ENCODE assay signal across 1 cellular context in genomic region chr6:33417127-33417902, GRCh38.
A peak's percentile ranks its signal among the peaks of the same experiment; 100 is the strongest.
TF ChIP-seq lines count a peak whose summit lies in the region.

No MANE protein-coding gene starts in this region.

TF ChIP-seq in K562, 482 proteins besides CTCF, POLR2A, EP300 and RAD21 (continues in another document):
- TF ChIP-seq, protein P1, sequence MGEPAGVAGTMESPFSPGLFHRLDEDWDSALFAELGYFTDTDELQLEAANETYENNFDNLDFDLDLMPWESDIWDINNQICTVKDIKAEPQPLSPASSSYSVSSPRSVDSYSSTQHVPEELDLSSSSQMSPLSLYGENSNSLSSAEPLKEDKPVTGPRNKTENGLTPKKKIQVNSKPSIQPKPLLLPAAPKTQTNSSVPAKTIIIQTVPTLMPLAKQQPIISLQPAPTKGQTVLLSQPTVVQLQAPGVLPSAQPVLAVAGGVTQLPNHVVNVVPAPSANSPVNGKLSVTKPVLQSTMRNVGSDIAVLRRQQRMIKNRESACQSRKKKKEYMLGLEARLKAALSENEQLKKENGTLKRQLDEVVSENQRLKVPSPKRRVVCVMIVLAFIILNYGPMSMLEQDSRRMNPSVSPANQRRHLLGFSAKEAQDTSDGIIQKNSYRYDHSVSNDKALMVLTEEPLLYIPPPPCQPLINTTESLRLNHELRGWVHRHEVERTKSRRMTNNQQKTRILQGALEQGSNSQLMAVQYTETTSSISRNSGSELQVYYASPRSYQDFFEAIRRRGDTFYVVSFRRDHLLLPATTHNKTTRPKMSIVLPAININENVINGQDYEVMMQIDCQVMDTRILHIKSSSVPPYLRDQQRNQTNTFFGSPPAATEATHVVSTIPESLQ (CRISPR knock-in tag; IDR thresholded peaks at IDR 0.05), result no peak
- TF ChIP-seq, protein P2, sequence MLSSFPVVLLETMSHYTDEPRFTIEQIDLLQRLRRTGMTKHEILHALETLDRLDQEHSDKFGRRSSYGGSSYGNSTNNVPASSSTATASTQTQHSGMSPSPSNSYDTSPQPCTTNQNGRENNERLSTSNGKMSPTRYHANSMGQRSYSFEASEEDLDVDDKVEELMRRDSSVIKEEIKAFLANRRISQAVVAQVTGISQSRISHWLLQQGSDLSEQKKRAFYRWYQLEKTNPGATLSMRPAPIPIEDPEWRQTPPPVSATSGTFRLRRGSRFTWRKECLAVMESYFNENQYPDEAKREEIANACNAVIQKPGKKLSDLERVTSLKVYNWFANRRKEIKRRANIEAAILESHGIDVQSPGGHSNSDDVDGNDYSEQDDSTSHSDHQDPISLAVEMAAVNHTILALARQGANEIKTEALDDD (IDR thresholded peaks at IDR 0.05), result 0 out of 2 replicates have a peak, but pooled peaks have one; percentile 25
- TF ChIP-seq, protein P3, sequence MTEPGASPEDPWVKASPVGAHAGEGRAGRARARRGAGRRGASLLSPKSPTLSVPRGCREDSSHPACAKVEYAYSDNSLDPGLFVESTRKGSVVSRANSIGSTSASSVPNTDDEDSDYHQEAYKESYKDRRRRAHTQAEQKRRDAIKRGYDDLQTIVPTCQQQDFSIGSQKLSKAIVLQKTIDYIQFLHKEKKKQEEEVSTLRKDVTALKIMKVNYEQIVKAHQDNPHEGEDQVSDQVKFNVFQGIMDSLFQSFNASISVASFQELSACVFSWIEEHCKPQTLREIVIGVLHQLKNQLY (CRISPR knock-in tag; conservative IDR thresholded peaks at IDR 0.05), result no peak
- TF ChIP-seq NELFE (IDR thresholded peaks at IDR 0.05; ENCODE audit: insufficient read depth, insufficient read length), result no peak
- TF ChIP-seq FOXA1 (IDR thresholded peaks at IDR 0.05; ENCODE audit: borderline replicate concordance), result no peak
- TF ChIP-seq ZNF584 (CRISPR knock-in tag; IDR thresholded peaks at IDR 0.05; ENCODE audit: low read depth), result no peak
- TF ChIP-seq WHSC1 (IDR thresholded peaks at IDR 0.05; ENCODE audit: low read length), result no peak
- no peak for TF ChIP-seq CBX1 (IDR thresholded peaks at IDR 0.05; ENCODE audit: low read depth)
- no peak for TF ChIP-seq RBM17 (IDR thresholded peaks at IDR 0.05; ENCODE audit: borderline replicate concordance, low read depth, low read length)
- TF ChIP-seq ZKSCAN8 (CRISPR knock-in tag; IDR thresholded peaks at IDR 0.05), result no peak
- TF ChIP-seq, protein P4, sequence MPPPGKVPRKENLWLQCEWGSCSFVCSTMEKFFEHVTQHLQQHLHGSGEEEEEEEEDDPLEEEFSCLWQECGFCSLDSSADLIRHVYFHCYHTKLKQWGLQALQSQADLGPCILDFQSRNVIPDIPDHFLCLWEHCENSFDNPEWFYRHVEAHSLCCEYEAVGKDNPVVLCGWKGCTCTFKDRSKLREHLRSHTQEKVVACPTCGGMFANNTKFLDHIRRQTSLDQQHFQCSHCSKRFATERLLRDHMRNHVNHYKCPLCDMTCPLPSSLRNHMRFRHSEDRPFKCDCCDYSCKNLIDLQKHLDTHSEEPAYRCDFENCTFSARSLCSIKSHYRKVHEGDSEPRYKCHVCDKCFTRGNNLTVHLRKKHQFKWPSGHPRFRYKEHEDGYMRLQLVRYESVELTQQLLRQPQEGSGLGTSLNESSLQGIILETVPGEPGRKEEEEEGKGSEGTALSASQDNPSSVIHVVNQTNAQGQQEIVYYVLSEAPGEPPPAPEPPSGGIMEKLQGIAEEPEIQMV (tag; conservative IDR thresholded peaks at IDR 0.05; ENCODE audit: low read depth), result no peak
- TF ChIP-seq ARID4B (CRISPR knock-in tag; IDR thresholded peaks at IDR 0.05), result peak; percentile 8
- peak; percentile 68 for TF ChIP-seq RBBP5 (IDR thresholded peaks at IDR 0.05; ENCODE audit: borderline replicate concordance, insufficient read depth, low read length, poor library complexity, severe bottlenecking)
- no peak for TF ChIP-seq HNRNPUL1 (IDR thresholded peaks at IDR 0.05; ENCODE audit: low read length)
- no peak for TF ChIP-seq PHB2 (IDR thresholded peaks at IDR 0.05; ENCODE audit: low read depth)
- TF ChIP-seq KLF13 (tag; IDR thresholded peaks at IDR 0.05; ENCODE audit: borderline replicate concordance, low read depth), result no peak
- TF ChIP-seq, protein P5, sequence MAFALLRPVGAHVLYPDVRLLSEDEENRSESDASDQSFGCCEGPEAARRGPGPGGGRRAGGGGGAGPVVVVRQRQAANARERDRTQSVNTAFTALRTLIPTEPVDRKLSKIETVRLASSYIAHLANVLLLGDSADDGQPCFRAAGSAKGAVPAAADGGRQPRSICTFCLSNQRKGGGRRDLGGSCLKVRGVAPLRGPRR (CRISPR knock-in tag; IDR thresholded peaks at IDR 0.05), result no peak
- TF ChIP-seq SLC30A9 (CRISPR knock-in tag; IDR thresholded peaks at IDR 0.05), result no peak
- no peak for TF ChIP-seq E2F1 (CRISPR knock-in tag; IDR thresholded peaks at IDR 0.05)
- TF ChIP-seq, protein P6, sequence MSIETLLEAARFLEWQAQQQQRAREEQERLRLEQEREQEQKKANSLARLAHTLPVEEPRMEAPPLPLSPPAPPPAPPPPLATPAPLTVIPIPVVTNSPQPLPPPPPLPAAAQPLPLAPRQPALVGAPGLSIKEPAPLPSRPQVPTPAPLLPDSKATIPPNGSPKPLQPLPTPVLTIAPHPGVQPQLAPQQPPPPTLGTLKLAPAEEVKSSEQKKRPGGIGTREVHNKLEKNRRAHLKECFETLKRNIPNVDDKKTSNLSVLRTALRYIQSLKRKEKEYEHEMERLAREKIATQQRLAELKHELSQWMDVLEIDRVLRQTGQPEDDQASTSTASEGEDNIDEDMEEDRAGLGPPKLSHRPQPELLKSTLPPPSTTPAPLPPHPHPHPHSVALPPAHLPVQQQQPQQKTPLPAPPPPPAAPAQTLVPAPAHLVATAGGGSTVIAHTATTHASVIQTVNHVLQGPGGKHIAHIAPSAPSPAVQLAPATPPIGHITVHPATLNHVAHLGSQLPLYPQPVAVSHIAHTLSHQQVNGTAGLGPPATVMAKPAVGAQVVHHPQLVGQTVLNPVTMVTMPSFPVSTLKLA (conservative IDR thresholded peaks at IDR 0.05), result no peak
- no peak for TF ChIP-seq NFXL1 (CRISPR knock-in tag; IDR thresholded peaks at IDR 0.05)
- TF ChIP-seq LEF1 (IDR thresholded peaks at IDR 0.05), result no peak
- TF ChIP-seq ZNF316 (IDR thresholded peaks at IDR 0.05), result no peak
- no peak for TF ChIP-seq TAF15 (IDR thresholded peaks at IDR 0.05; ENCODE audit: low read depth, low read length)
- no peak for TF ChIP-seq ZFP36 (IDR thresholded peaks at IDR 0.05; ENCODE audit: low read depth, low read length, partially characterized antibody)
- TF ChIP-seq FOXJ2 (tag; IDR thresholded peaks at IDR 0.05), result no peak
- no peak for TF ChIP-seq MAFK (IDR thresholded peaks at IDR 0.05; ENCODE audit: low read length)
- TF ChIP-seq RHOXF2B (CRISPR knock-in tag; conservative IDR thresholded peaks at IDR 0.05), result no peak
- TF ChIP-seq VEZF1 (CRISPR knock-in tag; IDR thresholded peaks at IDR 0.05), result no peak
- TF ChIP-seq, protein P7, sequence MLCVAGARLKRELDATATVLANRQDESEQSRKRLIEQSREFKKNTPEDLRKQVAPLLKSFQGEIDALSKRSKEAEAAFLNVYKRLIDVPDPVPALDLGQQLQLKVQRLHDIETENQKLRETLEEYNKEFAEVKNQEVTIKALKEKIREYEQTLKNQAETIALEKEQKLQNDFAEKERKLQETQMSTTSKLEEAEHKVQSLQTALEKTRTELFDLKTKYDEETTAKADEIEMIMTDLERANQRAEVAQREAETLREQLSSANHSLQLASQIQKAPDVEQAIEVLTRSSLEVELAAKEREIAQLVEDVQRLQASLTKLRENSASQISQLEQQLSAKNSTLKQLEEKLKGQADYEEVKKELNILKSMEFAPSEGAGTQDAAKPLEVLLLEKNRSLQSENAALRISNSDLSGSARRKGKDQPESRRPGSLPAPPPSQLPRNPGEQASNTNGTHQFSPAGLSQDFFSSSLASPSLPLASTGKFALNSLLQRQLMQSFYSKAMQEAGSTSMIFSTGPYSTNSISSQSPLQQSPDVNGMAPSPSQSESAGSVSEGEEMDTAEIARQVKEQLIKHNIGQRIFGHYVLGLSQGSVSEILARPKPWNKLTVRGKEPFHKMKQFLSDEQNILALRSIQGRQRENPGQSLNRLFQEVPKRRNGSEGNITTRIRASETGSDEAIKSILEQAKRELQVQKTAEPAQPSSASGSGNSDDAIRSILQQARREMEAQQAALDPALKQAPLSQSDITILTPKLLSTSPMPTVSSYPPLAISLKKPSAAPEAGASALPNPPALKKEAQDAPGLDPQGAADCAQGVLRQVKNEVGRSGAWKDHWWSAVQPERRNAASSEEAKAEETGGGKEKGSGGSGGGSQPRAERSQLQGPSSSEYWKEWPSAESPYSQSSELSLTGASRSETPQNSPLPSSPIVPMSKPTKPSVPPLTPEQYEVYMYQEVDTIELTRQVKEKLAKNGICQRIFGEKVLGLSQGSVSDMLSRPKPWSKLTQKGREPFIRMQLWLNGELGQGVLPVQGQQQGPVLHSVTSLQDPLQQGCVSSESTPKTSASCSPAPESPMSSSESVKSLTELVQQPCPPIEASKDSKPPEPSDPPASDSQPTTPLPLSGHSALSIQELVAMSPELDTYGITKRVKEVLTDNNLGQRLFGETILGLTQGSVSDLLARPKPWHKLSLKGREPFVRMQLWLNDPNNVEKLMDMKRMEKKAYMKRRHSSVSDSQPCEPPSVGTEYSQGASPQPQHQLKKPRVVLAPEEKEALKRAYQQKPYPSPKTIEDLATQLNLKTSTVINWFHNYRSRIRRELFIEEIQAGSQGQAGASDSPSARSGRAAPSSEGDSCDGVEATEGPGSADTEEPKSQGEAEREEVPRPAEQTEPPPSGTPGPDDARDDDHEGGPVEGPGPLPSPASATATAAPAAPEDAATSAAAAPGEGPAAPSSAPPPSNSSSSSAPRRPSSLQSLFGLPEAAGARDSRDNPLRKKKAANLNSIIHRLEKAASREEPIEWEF (CRISPR knock-in tag; IDR thresholded peaks at IDR 0.05), result no peak
- TF ChIP-seq, protein P8, sequence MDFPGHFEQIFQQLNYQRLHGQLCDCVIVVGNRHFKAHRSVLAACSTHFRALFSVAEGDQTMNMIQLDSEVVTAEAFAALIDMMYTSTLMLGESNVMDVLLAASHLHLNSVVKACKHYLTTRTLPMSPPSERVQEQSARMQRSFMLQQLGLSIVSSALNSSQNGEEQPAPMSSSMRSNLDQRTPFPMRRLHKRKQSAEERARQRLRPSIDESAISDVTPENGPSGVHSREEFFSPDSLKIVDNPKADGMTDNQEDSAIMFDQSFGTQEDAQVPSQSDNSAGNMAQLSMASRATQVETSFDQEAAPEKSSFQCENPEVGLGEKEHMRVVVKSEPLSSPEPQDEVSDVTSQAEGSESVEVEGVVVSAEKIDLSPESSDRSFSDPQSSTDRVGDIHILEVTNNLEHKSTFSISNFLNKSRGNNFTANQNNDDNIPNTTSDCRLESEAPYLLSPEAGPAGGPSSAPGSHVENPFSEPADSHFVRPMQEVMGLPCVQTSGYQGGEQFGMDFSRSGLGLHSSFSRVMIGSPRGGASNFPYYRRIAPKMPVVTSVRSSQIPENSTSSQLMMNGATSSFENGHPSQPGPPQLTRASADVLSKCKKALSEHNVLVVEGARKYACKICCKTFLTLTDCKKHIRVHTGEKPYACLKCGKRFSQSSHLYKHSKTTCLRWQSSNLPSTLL (IDR thresholded peaks at IDR 0.05), result no peak
- TF ChIP-seq FOXP1 (CRISPR knock-in tag; IDR thresholded peaks at IDR 0.05), result 0 out of 2 replicates have a peak, but pooled peaks have one; percentile 20
- peak in 1 of 2 experiments; percentile 23; a peak in 2 of 4 replicates for TF ChIP-seq HDAC1 (IDR thresholded peaks at IDR 0.05)
- TF ChIP-seq SIN3A (IDR thresholded peaks at IDR 0.05; ENCODE audit: borderline replicate concordance in 2 of 2, control insufficient read depth in 1 of 2, low read depth in 2 of 2, low read length in 2 of 2), result peak in 1 of 2 experiments; percentile 32; a peak in 2 of 4 replicates
- TF ChIP-seq JUN (IDR thresholded peaks at IDR 0.05; ENCODE audit: borderline replicate concordance, low read depth, low read length), result peak; percentile 74
- no peak; the same call in 1 of the 2 replicates for TF ChIP-seq JUN (CRISPR knock-in tag; IDR thresholded peaks at IDR 0.05; ENCODE audit: borderline replicate concordance)
- no peak for TF ChIP-seq TAL1 (IDR thresholded peaks at IDR 0.05)
- TF ChIP-seq CREM (IDR thresholded peaks at IDR 0.05; ENCODE audit: low read depth), result peak; percentile 68
